In genomic region chr1:27634166-27634981, GRCh38 we compare ENCODE assay signal across 8 cellular contexts. TPM values are rescaled to one million over a fixed set of nuclear protein-coding genes. Genes with fewer than 3 reads are reported as not detected.
A peak's percentile ranks its signal among the peaks of the same experiment; 100 is the strongest.
DNase-seq lines count a peak whose midpoint lies in the region; ATAC-seq and TF ChIP-seq lines count a peak whose summit lies in the region.

No MANE protein-coding gene starts in this region.

- no peaks in the 10 kb centered on the region for H3K79me1 ChIP-seq in mesendoderm (ENCODE audit: low read length)

- ATAC-seq in thoracic aorta (ENCODE audit: insufficient number of reproducible peaks, low FRiP score, low read depth) (peak; percentile 25), GM21786 (IDR thresholded peaks at IDR 0.05; ENCODE audit: unreplicated experiment) (no peak), HG03196 (IDR thresholded peaks at IDR 0.05; ENCODE audit: unreplicated experiment) (no peak)

- peak overlapping the region; percentile 62 for H3K56ac ChIP-seq in mesendoderm (ENCODE audit: low read length)

- H4K20me1 ChIP-seq in SU-DHL-6 (ENCODE audit: low read depth, low read length), result no peaks in the 10 kb centered on the region

- H2AFZ ChIP-seq in SU-DHL-6 (ENCODE audit: low read depth, low read length, severe bottlenecking), result no peak overlapping the region

- TF ChIP-seq CTCF in SU-DHL-6 (IDR thresholded peaks at IDR 0.05; ENCODE audit: insufficient read depth, low read length, poor library complexity, severe bottlenecking), result no peak
- no peak for TF ChIP-seq CTCF in thoracic aorta (IDR thresholded peaks at IDR 0.05)

- no peaks in the 10 kb centered on the region for H3K9me2 ChIP-seq in SU-DHL-6 (replicated peaks; ENCODE audit: insufficient read depth, low read length)

- H4K8ac ChIP-seq in mesendoderm (ENCODE audit: low read depth, low read length), result no peak overlapping the region

- no peaks in the 10 kb centered on the region for H3K27me3 Mint-ChIP-seq in dendritic cell treated with granulocyte-macrophage colony-stimulating factor and Interleukin-4, amounts not matched to agents 40 ng/mL and 50 ng/mL, for 4 days

- H3K4me3 ChIP-seq in SU-DHL-6 (ENCODE audit: insufficient read depth, low read length, poor library complexity, severe bottlenecking) (no peak overlapping the region), mesendoderm (ENCODE audit: low read length) (peak overlapping the region; percentile 11), thoracic aorta (peak overlapping the region; percentile 71)

- H2BK5ac ChIP-seq in mesendoderm (ENCODE audit: low read length), result no peak overlapping the region

- no CpG with 5 or more reads among the region's 66 CpGs for WGBS in mesendoderm (ENCODE audit: extremely low coverage, insufficient coverage, low lambda C conversion rate)

- H3K4me2 ChIP-seq in SU-DHL-6 (ENCODE audit: low read depth, low read length, poor library complexity, severe bottlenecking), result peak overlapping the region; percentile 14
- H3K4me2 ChIP-seq in mesendoderm (ENCODE audit: low read length), result peak overlapping the region; percentile 49

- H2AK5ac ChIP-seq in mesendoderm (ENCODE audit: low read length), result no peak overlapping the region

- no peak overlapping the region for H2BK15ac ChIP-seq in mesendoderm (replicated peaks; ENCODE audit: low read depth)

- H3K4ac ChIP-seq in mesendoderm (ENCODE audit: low read depth, low read length), result no peak overlapping the region

- H3K27me3 ChIP-seq in SU-DHL-6 (ENCODE audit: low read length) (no peaks in the 10 kb centered on the region), mesendoderm (ENCODE audit: insufficient read depth, low read length, poor library complexity) (peaks cover 18% of the 10 kb centered on the region), thoracic aorta (replicated peaks; ENCODE audit: insufficient read depth) (peaks cover 8% of the 10 kb centered on the region)

- H3K79me2 ChIP-seq in SU-DHL-6 (ENCODE audit: insufficient read depth, low read length), result no peaks in the 10 kb centered on the region
- H3K79me2 ChIP-seq in mesendoderm (ENCODE audit: control insufficient read depth, insufficient read depth, low read length), result no peaks in the 10 kb centered on the region

- H3K4me1 Mint-ChIP-seq in dendritic cell treated with granulocyte-macrophage colony-stimulating factor and Interleukin-4, amounts not matched to agents 40 ng/mL and 50 ng/mL, for 4 days (ENCODE audit: low read depth), result peaks cover 83% of the 10 kb centered on the region

- no peak overlapping the region for H2BK120ac ChIP-seq in mesendoderm (ENCODE audit: low read depth, low read length)

- H3K36me3 Mint-ChIP-seq in dendritic cell treated with granulocyte-macrophage colony-stimulating factor and Interleukin-4, amounts not matched to agents 40 ng/mL and 50 ng/mL, for 4 days (ENCODE audit: low read depth), result peaks cover 42% of the 10 kb centered on the region

- H3K18ac ChIP-seq in mesendoderm (ENCODE audit: low read length), result peak overlapping the region; percentile 69

- H3K36me3 ChIP-seq in SU-DHL-6 (ENCODE audit: low read length) (no peaks in the 10 kb centered on the region), mesendoderm (ENCODE audit: control insufficient read depth, insufficient read depth, low read length) (no peaks in the 10 kb centered on the region), thoracic aorta (no peaks in the 10 kb centered on the region)

- intact Hi-C loops in dendritic cell treated with granulocyte-macrophage colony-stimulating factor and Interleukin-4, amounts not matched to agents 40 ng/mL and 50 ng/mL, for 4 days (cut with micrococcal nuclease), result no loop called here

- H3K9me3 ChIP-seq in SU-DHL-6 (ENCODE audit: insufficient read depth, low read length), result no peaks in the 10 kb centered on the region
- no peaks in the 10 kb centered on the region for H3K9me3 ChIP-seq in thoracic aorta

- H3K27ac ChIP-seq in SU-DHL-6 (ENCODE audit: low read depth, low read length), result no peak overlapping the region
- H3K27ac ChIP-seq in mesendoderm (ENCODE audit: low read depth, low read length), result no peak overlapping the region
- peak overlapping the region; percentile 22 to 28 for H3K27ac ChIP-seq in thoracic aorta

- H3K4me3 Mint-ChIP-seq in dendritic cell treated with granulocyte-macrophage colony-stimulating factor and Interleukin-4, amounts not matched to agents 40 ng/mL and 50 ng/mL, for 4 days, result peak overlapping the region; percentile 99

- H3K4me1 ChIP-seq in mesendoderm (ENCODE audit: control insufficient read depth, low read depth, low read length), result no peaks in the 10 kb centered on the region
- H3K4me1 ChIP-seq in thoracic aorta (ENCODE audit: control insufficient read depth in 1 of 2, low read depth in 2 of 2), result peaks cover 2 to 27% of the 10 kb centered on the region in 2 donors

- peak overlapping the region; percentile 99 for H3K27ac Mint-ChIP-seq in dendritic cell treated with granulocyte-macrophage colony-stimulating factor and Interleukin-4, amounts not matched to agents 40 ng/mL and 50 ng/mL, for 4 days

- H4K5ac ChIP-seq in mesendoderm (ENCODE audit: low read length), result no peak overlapping the region

- H3F3A ChIP-seq in SU-DHL-6 (ENCODE audit: insufficient read depth), result no peaks in the 10 kb centered on the region

- DNase-seq in GM03348 (ENCODE audit: low spot score), result peak; percentile 59
- DNase-seq in mesendoderm, result no peak
- DNase-seq in thoracic aorta (ENCODE audit: low spot score), result no peak
- DNase-seq in cerebellar nuclear complex (lab: John Stamatoyannopoulos, UW), result no peak

- H3K23ac ChIP-seq in mesendoderm (ENCODE audit: low read length), result no peak overlapping the region

- H3K9ac ChIP-seq in SU-DHL-6 (ENCODE audit: low read length) (no peak overlapping the region), mesendoderm (ENCODE audit: low read length) (peak overlapping the region; percentile 48)

- no peaks in the 10 kb centered on the region for H3K9me3 Mint-ChIP-seq in dendritic cell treated with granulocyte-macrophage colony-stimulating factor and Interleukin-4, amounts not matched to agents 40 ng/mL and 50 ng/mL, for 4 days

RNA-seq across cellular contexts. Expression of gene FGR, which starts 0.6 kb away (rescaled TPM):
- polyA plus RNA-seq in mesendoderm (2013, experiment 1 of 2), result 0.11 TPM
- polyA plus RNA-seq in mesendoderm (2013, experiment 2 of 2), result 0.08 TPM
- 10 to 100 TPM; 17.0 to 21.5 TPM for total RNA-seq in thoracic aorta

RNA-seq across cellular contexts. Expression of gene AHDC1, which starts 30.4 kb away (rescaled TPM):
- polyA plus RNA-seq in mesendoderm (2013, experiment 1 of 2), result 8.1 TPM
- polyA plus RNA-seq in mesendoderm (2013, experiment 2 of 2), result 8.0 TPM
- total RNA-seq in thoracic aorta, result 10 to 100 TPM; 38.3 to 55.4 TPM

RNA-seq across cellular contexts. Expression of gene IFI6, which starts 37.6 kb away (rescaled TPM):
- 1.1 TPM for polyA plus RNA-seq in mesendoderm (2013, experiment 1 of 2)
- polyA plus RNA-seq in mesendoderm (2013, experiment 2 of 2), result 1.4 TPM
- total RNA-seq in thoracic aorta, result 100 to 1,000 TPM in 1 of 2 donors, 10 to 100 TPM in 1; 96.9 to 188 TPM

Comparison
In these comparisons a context has a peak if more than half of its experiments do, and no peak if none do; other contexts are left out.
1. H3K27ac ChIP-seq: peak in thoracic aorta (2 of 2); none in SU-DHL-6 (single experiment) and mesendoderm (single experiment).